In the genomic region with DNA sequence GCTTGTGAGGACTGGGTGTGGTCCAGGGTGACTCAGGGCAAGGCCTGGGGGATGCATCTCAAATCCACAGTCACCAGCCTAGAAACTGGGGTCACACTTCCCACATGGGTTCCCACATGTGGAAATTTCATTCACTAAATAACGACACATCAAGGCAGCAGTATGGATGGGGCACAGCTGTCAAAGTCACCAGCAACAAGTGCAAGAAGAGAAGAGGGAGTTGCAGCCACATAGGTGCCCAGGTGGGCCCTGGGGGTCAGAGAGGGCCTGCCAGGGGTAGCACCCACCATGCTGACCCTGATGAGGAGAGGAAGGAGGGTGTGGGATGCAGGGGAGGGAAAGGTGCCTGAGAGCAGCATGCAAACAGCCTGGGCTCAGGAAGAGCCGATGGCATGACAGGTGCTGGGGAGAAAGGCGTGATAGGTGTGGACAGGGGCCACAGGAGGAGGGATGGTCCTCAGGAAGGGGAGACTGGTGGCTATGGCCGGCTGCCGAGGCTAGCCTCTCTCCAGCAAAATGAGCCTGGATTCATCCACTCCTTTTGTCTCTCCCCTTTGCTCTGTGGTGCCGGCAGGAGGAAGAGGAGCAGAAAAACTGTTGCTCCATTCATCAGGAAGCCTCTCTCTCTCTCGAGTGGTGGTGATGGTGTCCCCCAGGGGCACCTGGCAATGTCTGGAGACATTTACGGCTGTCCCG, we compare ENCODE assay signal across 1 cellular context.
TF ChIP-seq lines count a peak whose summit lies in the region.

No MANE protein-coding gene starts in this region.

TF ChIP-seq in HepG2, 621 proteins besides CTCF, POLR2A, EP300 and RAD21:
- TF ChIP-seq, protein P1, sequence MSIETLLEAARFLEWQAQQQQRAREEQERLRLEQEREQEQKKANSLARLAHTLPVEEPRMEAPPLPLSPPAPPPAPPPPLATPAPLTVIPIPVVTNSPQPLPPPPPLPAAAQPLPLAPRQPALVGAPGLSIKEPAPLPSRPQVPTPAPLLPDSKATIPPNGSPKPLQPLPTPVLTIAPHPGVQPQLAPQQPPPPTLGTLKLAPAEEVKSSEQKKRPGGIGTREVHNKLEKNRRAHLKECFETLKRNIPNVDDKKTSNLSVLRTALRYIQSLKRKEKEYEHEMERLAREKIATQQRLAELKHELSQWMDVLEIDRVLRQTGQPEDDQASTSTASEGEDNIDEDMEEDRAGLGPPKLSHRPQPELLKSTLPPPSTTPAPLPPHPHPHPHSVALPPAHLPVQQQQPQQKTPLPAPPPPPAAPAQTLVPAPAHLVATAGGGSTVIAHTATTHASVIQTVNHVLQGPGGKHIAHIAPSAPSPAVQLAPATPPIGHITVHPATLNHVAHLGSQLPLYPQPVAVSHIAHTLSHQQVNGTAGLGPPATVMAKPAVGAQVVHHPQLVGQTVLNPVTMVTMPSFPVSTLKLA (IDR thresholded peaks at IDR 0.05), result 0 out of 2 replicates have a peak, but pooled peaks have one; percentile 3
- TF ChIP-seq ZNF614 (CRISPR knock-in tag; IDR thresholded peaks at IDR 0.05; ENCODE audit: borderline replicate concordance), result no peak
- no peak for TF ChIP-seq ZNF263 (CRISPR knock-in tag; IDR thresholded peaks at IDR 0.05)
TF ChIP-seq in HepG2: peak in this region for 1.
